In the genomic region with DNA sequence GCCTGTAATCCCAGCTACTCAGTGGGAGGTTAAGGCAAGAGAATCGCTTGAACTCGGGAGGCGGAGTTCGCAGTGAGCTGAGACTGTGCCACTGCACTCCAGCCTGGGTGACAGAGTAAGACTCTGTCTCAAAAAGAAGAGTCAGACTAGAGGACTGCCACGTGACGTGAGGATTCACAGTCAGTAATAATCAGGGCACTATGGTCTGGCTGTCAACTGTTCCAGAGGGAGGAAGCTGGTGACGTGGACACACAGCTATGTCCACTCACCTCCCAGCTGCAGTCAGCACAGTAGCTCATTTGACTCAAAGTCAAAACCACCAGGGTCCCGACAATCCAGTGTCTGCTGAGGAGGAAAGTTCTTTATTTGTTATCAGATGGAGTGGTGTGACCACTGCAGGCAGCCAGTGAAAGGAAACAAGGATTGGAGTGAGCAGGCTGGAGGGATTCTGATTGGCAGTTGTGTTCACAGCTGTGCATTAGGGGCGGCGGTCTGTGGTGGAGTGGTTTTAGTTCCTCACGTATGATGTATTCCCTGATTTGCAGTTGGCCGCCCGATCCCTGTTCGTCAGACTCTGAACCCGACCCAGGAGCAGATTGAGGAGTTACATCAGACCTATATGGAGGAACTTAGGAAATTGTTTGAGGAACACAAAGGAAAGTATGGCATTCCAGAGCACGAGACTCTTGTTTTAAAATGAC, we compare ENCODE assay signal across 1 cellular context.
TF ChIP-seq lines count a peak whose summit lies in the region.

No MANE protein-coding gene starts in this region.

TF ChIP-seq in HepG2, 621 proteins besides CTCF, POLR2A, EP300 and RAD21 (continued from another document and continues in another):
- TF ChIP-seq SNAI1 (CRISPR knock-in tag; IDR thresholded peaks at IDR 0.05; ENCODE audit: borderline replicate concordance) (peak; percentile 68; the same call in 1 of the 2 replicates), ETV6 (CRISPR knock-in tag; conservative IDR thresholded peaks at IDR 0.05) (no peak; the same call in 1 of the 2 replicates), TRAFD1 (CRISPR knock-in tag; IDR thresholded peaks at IDR 0.05; ENCODE audit: borderline replicate concordance) (no peak), IRF9 (CRISPR knock-in tag; IDR thresholded peaks at IDR 0.05; ENCODE audit: borderline replicate concordance) (peak; percentile 89; the same call in 1 of the 2 replicates), ZNF30 (CRISPR knock-in tag; IDR thresholded peaks at IDR 0.05) (no peak), PITX1 (CRISPR knock-in tag; IDR thresholded peaks at IDR 0.05) (peak; percentile 81), MAFK (conservative IDR thresholded peaks at IDR 0.05 in 1 of 2, IDR thresholded peaks at IDR 0.05 in 1 of 2; ENCODE audit: low read length in 2 of 2) (peak; percentile 45 to 57; a peak in 3 of 4 replicates), NFAT5 (CRISPR knock-in tag; IDR thresholded peaks at IDR 0.05) (peak; percentile 81; the same call in 1 of the 2 replicates), ZNF451 (CRISPR knock-in tag; IDR thresholded peaks at IDR 0.05) (no peak), MAFF (IDR thresholded peaks at IDR 0.05; ENCODE audit: low read depth, low read length) (peak; percentile 56), BRD4 (CRISPR knock-in tag; IDR thresholded peaks at IDR 0.05) (peak; percentile 67; the same call in 1 of the 2 replicates), POGZ (CRISPR knock-in tag; IDR thresholded peaks at IDR 0.05) (peak; percentile 99), GRHL1 (CRISPR knock-in tag; conservative IDR thresholded peaks at IDR 0.05) (no peak), POLR2AphosphoS5 (IDR thresholded peaks at IDR 0.05; ENCODE audit: low read depth, low read length) (peak; percentile 86), PAF1 (CRISPR knock-in tag; IDR thresholded peaks at IDR 0.05) (no peak), ZNF775 (CRISPR knock-in tag; IDR thresholded peaks at IDR 0.05; ENCODE audit: borderline replicate concordance) (no peak), ZNF839 (CRISPR knock-in tag; IDR thresholded peaks at IDR 0.05; ENCODE audit: borderline replicate concordance) (no peak), THAP7 (CRISPR knock-in tag; IDR thresholded peaks at IDR 0.05) (peak; percentile 88), IKZF5 (CRISPR knock-in tag; IDR thresholded peaks at IDR 0.05) (peak; percentile 96), ARNT (IDR thresholded peaks at IDR 0.05) (no peak), ZNF510 (CRISPR knock-in tag; IDR thresholded peaks at IDR 0.05; ENCODE audit: low read depth) (peak; percentile 68; the same call in 1 of the 2 replicates), ZNF792 (CRISPR knock-in tag; IDR thresholded peaks at IDR 0.05) (peak; percentile 52; the same call in 1 of the 2 replicates), KLF12 (CRISPR knock-in tag; IDR thresholded peaks at IDR 0.05; ENCODE audit: borderline replicate concordance) (peak; percentile 88), MTA3 (CRISPR knock-in tag; IDR thresholded peaks at IDR 0.05) (no peak), ATF7-NPFF (CRISPR knock-in tag; IDR thresholded peaks at IDR 0.05; ENCODE audit: low read depth) (peak; percentile 81; the same call in 1 of the 2 replicates), ZBTB33 (CRISPR knock-in tag; IDR thresholded peaks at IDR 0.05) (peak; percentile 54; the same call in 1 of the 2 replicates), KMT2B (CRISPR knock-in tag; IDR thresholded peaks at IDR 0.05) (peak; percentile 62), PHF5A (CRISPR knock-in tag; IDR thresholded peaks at IDR 0.05; ENCODE audit: low read depth, unreplicated experiment) (peak; percentile 82), REPIN1 (CRISPR knock-in tag; IDR thresholded peaks at IDR 0.05; ENCODE audit: borderline replicate concordance, low read depth) (peak; percentile 95), ZFAT (CRISPR knock-in tag; conservative IDR thresholded peaks at IDR 0.05) (no peak), ZSCAN12 (CRISPR knock-in tag; IDR thresholded peaks at IDR 0.05) (0 out of 2 replicates have a peak, but pooled peaks have one; percentile 68), SYNCRIP (IDR thresholded peaks at IDR 0.05; ENCODE audit: insufficient read depth, low read depth, low read length) (no peak)
- TF ChIP-seq, protein P1, sequence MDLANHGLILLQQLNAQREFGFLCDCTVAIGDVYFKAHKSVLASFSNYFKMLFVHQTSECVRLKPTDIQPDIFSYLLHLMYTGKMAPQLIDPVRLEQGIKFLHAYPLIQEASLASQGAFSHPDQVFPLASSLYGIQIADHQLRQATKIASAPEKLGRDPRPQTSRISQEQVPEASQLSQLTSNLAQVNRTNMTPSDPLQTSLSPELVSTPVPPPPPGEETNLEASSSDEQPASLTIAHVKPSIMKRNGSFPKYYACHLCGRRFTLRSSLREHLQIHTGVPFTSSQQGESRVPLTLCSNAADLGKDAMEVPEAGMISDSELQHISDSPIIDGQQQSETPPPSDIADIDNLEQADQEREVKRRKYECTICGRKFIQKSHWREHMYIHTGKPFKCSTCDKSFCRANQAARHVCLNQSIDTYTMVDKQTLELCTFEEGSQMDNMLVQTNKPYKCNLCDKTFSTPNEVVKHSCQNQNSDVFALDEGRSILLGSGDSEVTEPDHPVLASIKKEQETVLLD (CRISPR knock-in tag; IDR thresholded peaks at IDR 0.05; ENCODE audit: low read depth): no peak
- TF ChIP-seq, protein P2, sequence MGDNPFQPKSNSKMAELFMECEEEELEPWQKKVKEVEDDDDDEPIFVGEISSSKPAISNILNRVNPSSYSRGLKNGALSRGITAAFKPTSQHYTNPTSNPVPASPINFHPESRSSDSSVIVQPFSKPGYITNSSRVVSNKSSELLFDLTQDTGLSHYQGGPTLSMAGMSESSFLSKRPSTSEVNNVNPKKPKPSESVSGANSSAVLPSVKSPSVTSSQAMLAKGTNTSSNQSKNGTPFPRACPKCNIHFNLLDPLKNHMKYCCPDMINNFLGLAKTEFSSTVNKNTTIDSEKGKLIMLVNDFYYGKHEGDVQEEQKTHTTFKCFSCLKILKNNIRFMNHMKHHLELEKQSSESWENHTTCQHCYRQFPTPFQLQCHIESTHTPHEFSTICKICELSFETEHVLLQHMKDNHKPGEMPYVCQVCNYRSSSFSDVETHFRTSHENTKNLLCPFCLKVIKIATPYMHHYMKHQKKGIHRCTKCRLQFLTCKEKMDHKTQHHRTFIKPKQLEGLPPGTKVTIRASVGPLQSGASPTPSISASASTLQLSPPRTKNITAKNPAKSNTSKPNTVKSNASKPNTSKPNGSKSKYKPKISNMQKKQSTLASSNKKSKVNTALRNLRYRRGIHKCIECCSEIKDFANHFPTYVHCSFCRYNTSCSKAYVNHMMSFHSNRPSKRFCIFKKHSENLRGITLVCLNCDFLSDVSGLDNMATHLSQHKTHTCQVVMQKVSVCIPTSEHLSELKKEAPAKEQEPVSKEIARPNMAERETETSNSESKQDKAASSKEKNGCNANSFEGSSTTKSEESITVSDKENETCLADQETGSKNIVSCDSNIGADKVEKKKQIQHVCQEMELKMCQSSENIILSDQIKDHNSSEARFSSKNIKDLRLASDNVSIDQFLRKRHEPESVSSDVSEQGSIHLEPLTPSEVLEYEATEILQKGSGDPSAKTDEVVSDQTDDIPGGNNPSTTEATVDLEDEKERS (CRISPR knock-in tag; IDR thresholded peaks at IDR 0.05): peak; percentile 81; the same call in 1 of the 2 replicates
